Comparison of ENCODE assay signal across 34 cellular contexts in genomic region chr1:32966900-32967299, GRCh38.
"Had no signal": no experiment of that assay in that cellular context is flagged by ENCODE, and none has a peak within 500 bp of the region (broad histone marks: within the 10 kb centered on the region; RNA-seq: fewer than 3 reads in every experiment).

No MANE protein-coding gene starts in this region.

- H3K27ac Mint-ChIP-seq: activated B cell treated with CpG ODN at 0.5 μM for 24 hours; activated naive CD8-positive, alpha-beta T cell treated with anti-CD3 and anti-CD28 coated beads for 36 hours; brain; neural progenitor cell; stimulated activated memory B cell treated with anti-CD40 and anti-IgM and Interleukin-4, amounts not matched to agents 10 μg/mL and 1 μg/mL and 100 μg/mL, for 72 hours; stimulated activated naive CD8-positive, alpha-beta T cell treated with anti-CD3 and anti-CD28 coated beads, Interleukin-15, amount 100 ng/mL, for 72 hours; type B pancreatic cell had no signal

- H3K4me1 ChIP-seq: colonic mucosa had no signal

- H3K9me3 Mint-ChIP-seq: activated B cell treated with CpG ODN at 0.5 μM for 24 hours; activated naive CD4-positive, alpha-beta T cell treated with anti-CD3 and anti-CD28 coated beads for 36 hours; activated naive CD8-positive, alpha-beta T cell treated with anti-CD3 and anti-CD28 coated beads for 36 hours; immature natural killer cell; neural progenitor cell; stimulated activated memory B cell treated with anti-CD40 and anti-IgM and Interleukin-4, amounts not matched to agents 10 μg/mL and 1 μg/mL and 100 μg/mL, for 72 hours; type B pancreatic cell had no signal

- H3K27ac ChIP-seq: adrenal gland, cardiac muscle cell, colonic mucosa, heart left ventricle, neural progenitor cell, parathyroid adenoma, psoas muscle, vagina had no signal

- H3K36me3 ChIP-seq: adrenal gland, cardiac muscle cell, colonic mucosa, heart left ventricle, neural progenitor cell, vagina had no signal

- H3K4me3 ChIP-seq: adrenal gland, cardiac muscle cell, colonic mucosa, dorsolateral prefrontal cortex, heart left ventricle, neural progenitor cell, psoas muscle, smooth muscle cell, vagina had no signal

- H3K4me3 Mint-ChIP-seq: activated naive CD4-positive, alpha-beta T cell treated with anti-CD3 and anti-CD28 coated beads for 36 hours; activated naive CD8-positive, alpha-beta T cell treated with anti-CD3 and anti-CD28 coated beads for 36 hours; neural progenitor cell; stimulated activated memory B cell treated with anti-CD40 and anti-IgM and Interleukin-4, amounts not matched to agents 10 μg/mL and 1 μg/mL and 100 μg/mL, for 72 hours; stimulated activated naive CD8-positive, alpha-beta T cell treated with anti-CD3 and anti-CD28 coated beads, Interleukin-15, amount 100 ng/mL, for 72 hours; type B pancreatic cell had no signal

- H3K27me3 ChIP-seq: adrenal gland, colonic mucosa, dorsolateral prefrontal cortex, vagina had no signal

- H3K36me3 Mint-ChIP-seq: activated naive CD8-positive, alpha-beta T cell treated with anti-CD3 and anti-CD28 coated beads for 36 hours; brain; neural progenitor cell; stimulated activated memory B cell treated with anti-CD40 and anti-IgM and Interleukin-4, amounts not matched to agents 10 μg/mL and 1 μg/mL and 100 μg/mL, for 72 hours; type B pancreatic cell had no signal

- ATAC-seq: heart left ventricle; left colon; psoas muscle; stimulated activated memory B cell treated with anti-CD40 and anti-IgM and Interleukin-4, amounts not matched to agents 10 μg/mL and 1 μg/mL and 100 μg/mL, for 72 hours; stimulated activated naive CD8-positive, alpha-beta T cell treated with anti-CD3 and anti-CD28 coated beads, Interleukin-15, amount 100 ng/mL, for 72 hours had no signal

- DNase-seq: activated B cell treated with CpG ODN at 0.5 μM for 24 hours; activated CD4-positive, alpha-beta T cell treated with anti-CD3 and anti-CD28 coated beads, Interleukin-2, amount 50 U/mL, for 1 hour; activated CD8-positive, alpha-beta memory T cell treated with anti-CD3 and anti-CD28 coated beads for 24 hours; activated effector memory CD4-positive, alpha-beta T cell treated with anti-CD3 and anti-CD28 coated beads, Interleukin-2, amount 50 U/mL, for 16 hours; activated naive CD4-positive, alpha-beta T cell treated with anti-CD3 and anti-CD28 coated beads for 36 hours; activated naive CD8-positive, alpha-beta T cell treated with anti-CD3 and anti-CD28 coated beads for 36 hours; adrenal gland; aorta; cerebellar nuclear complex; colonic mucosa; dorsolateral prefrontal cortex; effector memory CD4-positive, alpha-beta T cell; heart left ventricle; hypothalamus; immature natural killer cell; kidney; left colon; mammary epithelial cell; occipital lobe; psoas muscle; stimulated activated CD4-positive, alpha-beta T cell treated with anti-CD3 and anti-CD28 coated beads, Interleukin-1b, Interleukin-23, amount 100 ng/mL, for 48 hours; stimulated activated CD4-positive, alpha-beta T cell treated with anti-CD3 and anti-CD28 coated beads, Interleukin-4, amount 100 ng/mL, for 4 hours; stimulated activated CD8-positive, alpha-beta memory T cell treated with anti-CD3 and anti-CD28 coated beads, Interleukin-4, amount 100 ng/mL, for 48 hours; stimulated activated naive CD8-positive, alpha-beta T cell treated with anti-CD3 and anti-CD28 coated beads, Interleukin-15, amount 100 ng/mL, for 72 hours; substantia nigra; T-helper 9 cell had no signal

- H3K9me3 ChIP-seq: adrenal gland, colonic mucosa, heart left ventricle, psoas muscle, vagina had no signal
